In the genomic region with DNA sequence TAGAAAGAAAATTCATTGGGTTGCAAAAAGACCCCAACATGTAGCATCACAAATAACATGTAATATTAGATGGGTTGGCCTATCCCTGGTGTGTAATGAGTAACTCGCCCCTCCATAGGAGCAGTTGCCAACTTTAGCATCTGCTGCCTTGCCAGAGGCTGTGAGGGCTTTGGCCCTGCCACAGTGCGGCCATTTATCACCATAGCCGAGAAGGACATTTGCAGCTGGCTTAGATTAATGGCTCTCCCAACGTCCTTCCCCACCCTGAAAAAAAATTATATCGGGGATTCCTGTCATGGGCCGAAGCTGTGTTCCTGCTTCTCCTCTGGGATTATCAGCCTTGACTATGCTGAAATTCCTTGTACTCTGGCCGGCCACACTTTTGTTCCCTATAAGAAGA, we compare ENCODE assay signal across 20 cellular contexts. TPM values are rescaled to one million over a fixed set of nuclear protein-coding genes. Genes with fewer than 3 reads are reported as not detected.
A peak's percentile ranks its signal among the peaks of the same experiment; 100 is the strongest.
DNase-seq lines count a peak whose midpoint lies in the region; ATAC-seq and TF ChIP-seq lines count a peak whose summit lies in the region.
"Had no signal": no experiment of that assay in that cellular context is flagged by ENCODE, and none has a peak within 500 bp of the region (broad histone marks: within the 10 kb centered on the region; RNA-seq: fewer than 3 reads in every experiment).

No MANE protein-coding gene starts in this region.

- no peak overlapping the region for H3K4me3 ChIP-seq in fibroblast of the aortic adventitia (ENCODE audit: low read depth, low read length)
- H3K4me3 ChIP-seq: BLaER1, GM12878, HAP-1 had no signal

- peak; percentile 8 for DNase-seq in DMS 273 (lab: John Stamatoyannopoulos, UW; ENCODE audit: unreplicated experiment)
- no peak for DNase-seq in DMS 273 treated with DMSO at 0.1 percent for 48 hours (lab: John Stamatoyannopoulos, UW)
- DNase-seq in GM04504 (ENCODE audit: low read depth): peak; percentile 4
- DNase-seq in fibroblast of the aortic adventitia (ENCODE audit: low read depth): peak; percentile 22
- DNase-seq in pons (ENCODE audit: low spot score): peak; percentile 20
- no peak for DNase-seq in A172 (ENCODE audit: low spot score)
- no peak for DNase-seq in DMS114 treated with DMSO at 0.1 percent for 48 hours (lab: John Stamatoyannopoulos, UW; ENCODE audit: unreplicated experiment)
- DNase-seq: CD8-positive, alpha-beta T cell; DND-41; IMR-90; NCI-H1436; NCI-H2029 treated with DMSO at 0.1 percent for 48 hours; NCI-H748 treated with DMSO at 0.1 percent for 48 hours; PC-3 had no signal

- no peak for ATAC-seq in GM21526 (IDR thresholded peaks at IDR 0.05; ENCODE audit: low FRiP score, unreplicated experiment)
- ATAC-seq: CD8-positive, alpha-beta T cell; GM12878; PC-3 had no signal

- TF ChIP-seq CTCF in fibroblast of the aortic adventitia (IDR thresholded peaks at IDR 0.05; ENCODE audit: insufficient read depth, low read length): no peak

RNA-seq across cellular contexts. Expression of a gene that starts 7.6 kb away (rescaled TPM):
- total RNA-seq in fibroblast of the aortic adventitia (ENCODE audit: low replicate concordance): not detected in 2 replicates
- total RNA-seq in A172 (2014; rRNA removed; shearing (Covaris generic)): not detected in 2 replicates
- total RNA-seq: CD8-positive, alpha-beta T cell; GM12878; HT-29; IMR-90; NCI-H460; PC-3 had no signal

RNA-seq across cellular contexts. Expression of a gene that starts 28.2 kb away (rescaled TPM):
- not detected in 2 replicates for total RNA-seq in fibroblast of the aortic adventitia (ENCODE audit: low replicate concordance)
- total RNA-seq in A172 (2014; rRNA removed; shearing (Covaris generic)): not detected in 2 replicates
- total RNA-seq: CD8-positive, alpha-beta T cell; HT-29; IMR-90; PC-3 had no signal

Comparison
In these comparisons a context has a peak if more than half of its experiments do, and no peak if none do; other contexts are left out.
1. DNase-seq: peak in DMS 273 (single experiment), GM04504 (single experiment), fibroblast of the aortic adventitia (single experiment) and pons (single experiment); none in DMS 273 treated with DMSO at 0.1 percent for 48 hours (single experiment), A172 (single experiment) and DMS114 treated with DMSO at 0.1 percent for 48 hours (single experiment).